8 cellular contexts compared by ENCODE assay signal in the genomic region with DNA sequence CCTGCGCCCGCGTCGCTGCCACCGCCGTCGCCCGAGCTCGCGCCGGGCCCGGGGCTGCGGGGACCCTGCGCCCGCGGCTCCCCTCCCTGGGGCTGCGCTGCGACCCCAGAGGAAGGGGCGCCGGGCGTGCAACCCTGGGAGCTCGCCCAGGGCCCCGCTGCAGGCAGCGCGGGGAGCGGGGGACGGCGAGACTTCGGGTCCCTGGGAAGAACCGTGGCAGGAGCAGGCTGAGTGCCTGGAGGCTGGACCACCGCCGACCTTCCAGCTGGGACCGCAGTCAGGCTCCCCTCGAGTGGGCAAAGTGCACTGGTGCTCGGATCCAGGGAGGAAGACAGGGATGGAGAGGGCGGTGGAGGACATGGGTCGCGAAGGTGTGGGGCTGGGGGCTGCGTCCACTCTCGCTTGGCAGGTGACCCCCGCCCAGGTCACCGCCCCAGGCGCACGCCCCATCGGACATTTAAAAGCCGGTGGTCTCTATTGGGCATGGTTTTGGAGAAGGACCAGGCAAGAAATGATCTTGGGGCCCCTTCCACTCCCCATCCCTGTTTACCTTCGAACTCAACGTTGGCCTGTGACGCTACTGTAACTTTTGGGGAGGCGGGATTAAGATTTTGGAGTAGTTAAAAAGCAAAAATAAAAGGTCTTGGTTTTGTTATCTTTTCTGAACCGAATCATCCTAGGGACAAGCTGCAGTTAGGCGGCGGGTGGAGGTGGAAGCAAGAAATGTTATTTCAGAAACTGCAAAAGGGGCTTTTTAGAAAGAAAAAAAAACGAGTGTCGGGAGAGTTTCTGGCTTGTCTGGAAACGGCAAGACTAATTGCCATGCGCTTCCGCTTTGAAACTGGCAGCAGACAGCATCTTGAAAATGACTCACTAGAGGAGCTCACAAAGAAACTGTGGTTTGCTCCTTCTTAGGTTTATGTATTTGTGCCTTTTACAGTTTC. TPM values are rescaled to one million over a fixed set of nuclear protein-coding genes. Genes with fewer than 3 reads are reported as not detected.
DNase-seq lines count a peak whose midpoint lies in the region; ATAC-seq and TF ChIP-seq lines count a peak whose summit lies in the region.

No MANE protein-coding gene starts in this region.

- ATAC-seq in HG02870 (IDR thresholded peaks at IDR 0.05; ENCODE audit: unreplicated experiment), result peak; percentile 75
- ATAC-seq in mucosa of descending colon, result peak; percentile 66

- intact Hi-C loops in mucosa of descending colon (cut with DNase I, micrococcal nuclease), result no loop called here

- no peaks in the 10 kb centered on the region for H3K9me3 Mint-ChIP-seq in endothelial cell (ENCODE audit: unreplicated experiment)

- H3K4me1 ChIP-seq in mucosa of descending colon (ENCODE audit: low read depth), result peaks cover 3% of the 10 kb centered on the region

- peaks cover 50% of the 10 kb centered on the region for H3K4me1 Mint-ChIP-seq in endothelial cell (ENCODE audit: unreplicated experiment)

- H3K4me3 ChIP-seq in mucosa of descending colon, result peak overlapping the region; percentile 25

- H3K27ac Mint-ChIP-seq in endothelial cell (ENCODE audit: unreplicated experiment), result peak overlapping the region; percentile 99

- TF ChIP-seq CTCF in endothelial cell (IDR thresholded peaks at IDR 0.05; ENCODE audit: unreplicated experiment), result no peak
- TF ChIP-seq CTCF in mucosa of descending colon (IDR thresholded peaks at IDR 0.05), result no peak

- no peaks in the 10 kb centered on the region for H3K36me3 ChIP-seq in mucosa of descending colon (ENCODE audit: low read depth)

- H3K27me3 Mint-ChIP-seq in endothelial cell (ENCODE audit: unreplicated experiment), result peaks cover 21% of the 10 kb centered on the region

- H3K9me3 ChIP-seq in mucosa of descending colon, result no peaks in the 10 kb centered on the region

- H3K36me3 Mint-ChIP-seq in endothelial cell (ENCODE audit: low read depth, unreplicated experiment), result peaks cover 33% of the 10 kb centered on the region

- H3K4me3 Mint-ChIP-seq in endothelial cell (ENCODE audit: unreplicated experiment), result peak overlapping the region; percentile 100

- DNase-seq in NCI-H510A treated with DMSO at 0.1 percent for 48 hours (lab: John Stamatoyannopoulos, UW), result peak; percentile 7
- no peak for DNase-seq in NCI-H510A (lab: John Stamatoyannopoulos, UW)
- DNase-seq in NCI-H69 (lab: John Stamatoyannopoulos, UW), result peak; percentile 81
- DNase-seq in activated CD8-positive, alpha-beta memory T cell treated with anti-CD3 and anti-CD28 coated beads for 4 hours (ENCODE audit: low read depth in 2 of 2), result peak; percentile 50 to 62
- no peak for DNase-seq in endothelial cell (ENCODE audit: low spot score)
- DNase-seq in mucosa of descending colon, result peak; percentile 58 to 72 (median 63)
- DNase-seq in stimulated activated CD8-positive, alpha-beta memory T cell treated with anti-CD3 and anti-CD28 coated beads, Interleukin-4, amount 100 ng/mL, for 48 hours, result peak; percentile 75

RNA-seq across cellular contexts. Expression of a gene that starts 1.0 kb away (rescaled TPM):
- total RNA-seq in endothelial cell (ENCODE audit: unreplicated experiment) (294 TPM), mucosa of descending colon (10 to 100 TPM in 2 of 3 donors, 1 to 10 TPM in 1; 7.6 to 17.2 (median 12.0) TPM)

Comparison
In these comparisons a context has a peak if more than half of its experiments do, and no peak if none do; other contexts are left out.
1. DNase-seq: peak in NCI-H510A treated with DMSO at 0.1 percent for 48 hours (single experiment), NCI-H69 (single experiment), activated CD8-positive, alpha-beta memory T cell treated with anti-CD3 and anti-CD28 coated beads for 4 hours (2 of 2), mucosa of descending colon (3 of 3) and stimulated activated CD8-positive, alpha-beta memory T cell treated with anti-CD3 and anti-CD28 coated beads, Interleukin-4, amount 100 ng/mL, for 48 hours (single experiment); none in NCI-H510A (single experiment) and endothelial cell (single experiment).
2. RNA of a gene that starts 1.0 kb away (total RNA-seq): 294 TPM in endothelial cell (single experiment); 7.6 to 17.2 TPM in mucosa of descending colon; every median in the first group is over 10 times any median in the second.